Comparison of ENCODE assay signal across 26 cellular contexts in genomic region chr2:94776036-94776435, GRCh38.
"Had no signal": no experiment of that assay in that cellular context is flagged by ENCODE, and none has a peak within 500 bp of the region (broad histone marks: within the 10 kb centered on the region; RNA-seq: fewer than 3 reads in every experiment).

No MANE protein-coding gene starts in this region.

- H3K36me3 Mint-ChIP-seq: naive thymus-derived CD4-positive, alpha-beta T cell; natural killer cell; neural progenitor cell; stimulated activated effector memory CD8-positive, alpha-beta T cell treated with anti-CD3 and anti-CD28 coated beads, Interleukin-12 subunit alpha, Interleukin-12 subunit beta, amount 100 ng/mL, for 72 hours; stimulated activated naive B cell treated with anti-CD40 and anti-IgM and Interleukin-4, amounts not matched to agents 10 μg/mL and 1 μg/mL and 100 μg/mL, for 72 hours had no signal

- H3K4me3 ChIP-seq: neural progenitor cell, pancreas, prostate gland, right lobe of liver, sigmoid colon, stomach, thoracic aorta, thyroid gland, tibial nerve, upper lobe of left lung had no signal

- H3K27me3 Mint-ChIP-seq: stimulated activated naive CD8-positive, alpha-beta T cell treated with anti-CD3 and anti-CD28 coated beads, Interleukin-15, Interleukin-2, amounts not matched to agents 100 ng/mL and 50 ng/mL, for 24 hours had no signal

- H3K9me3 Mint-ChIP-seq: stimulated activated naive CD8-positive, alpha-beta T cell treated with anti-CD3 and anti-CD28 coated beads, Interleukin-15, Interleukin-2, amounts not matched to agents 100 ng/mL and 50 ng/mL, for 24 hours had no signal

- H3K9me3 ChIP-seq: pancreas, prostate gland, right lobe of liver, sigmoid colon, stomach, thoracic aorta, thyroid gland, tibial nerve, upper lobe of left lung had no signal

- H3K4me1 ChIP-seq: neural progenitor cell, pancreas, prostate gland, right lobe of liver, sigmoid colon, stomach, thyroid gland, tibial nerve, upper lobe of left lung had no signal

- ATAC-seq: naive thymus-derived CD4-positive, alpha-beta T cell; natural killer cell; pancreas; right cardiac atrium; right lobe of liver; stimulated activated effector memory CD8-positive, alpha-beta T cell treated with anti-CD3 and anti-CD28 coated beads, Interleukin-12 subunit alpha, Interleukin-12 subunit beta, amount 100 ng/mL, for 72 hours; stimulated activated naive B cell treated with anti-CD40 and anti-IgM and Interleukin-4, amounts not matched to agents 10 μg/mL and 1 μg/mL and 100 μg/mL, for 72 hours had no signal

- H3K4me3 Mint-ChIP-seq: naive thymus-derived CD4-positive, alpha-beta T cell; natural killer cell; nephron; neural progenitor cell; stimulated activated effector memory CD8-positive, alpha-beta T cell treated with anti-CD3 and anti-CD28 coated beads, Interleukin-12 subunit alpha, Interleukin-12 subunit beta, amount 100 ng/mL, for 72 hours; stimulated activated naive B cell treated with anti-CD40 and anti-IgM and Interleukin-4, amounts not matched to agents 10 μg/mL and 1 μg/mL and 100 μg/mL, for 72 hours; stimulated activated naive CD8-positive, alpha-beta T cell treated with anti-CD3 and anti-CD28 coated beads, Interleukin-15, Interleukin-2, amounts not matched to agents 100 ng/mL and 50 ng/mL, for 24 hours had no signal

- H3K27ac ChIP-seq: neural progenitor cell, pancreas, prostate gland, right lobe of liver, sigmoid colon, stomach, thoracic aorta, thyroid gland, tibial nerve, upper lobe of left lung had no signal

- H3K36me3 ChIP-seq: neural progenitor cell, pancreas, prostate gland, right lobe of liver, sigmoid colon, stomach, thoracic aorta, thyroid gland, tibial nerve, upper lobe of left lung had no signal

- H3K27ac Mint-ChIP-seq: naive thymus-derived CD4-positive, alpha-beta T cell; natural killer cell; nephron; neural progenitor cell; stimulated activated effector memory CD8-positive, alpha-beta T cell treated with anti-CD3 and anti-CD28 coated beads, Interleukin-12 subunit alpha, Interleukin-12 subunit beta, amount 100 ng/mL, for 72 hours; stimulated activated naive B cell treated with anti-CD40 and anti-IgM and Interleukin-4, amounts not matched to agents 10 μg/mL and 1 μg/mL and 100 μg/mL, for 72 hours; stimulated activated naive CD8-positive, alpha-beta T cell treated with anti-CD3 and anti-CD28 coated beads, Interleukin-15, Interleukin-2, amounts not matched to agents 100 ng/mL and 50 ng/mL, for 24 hours had no signal

- DNase-seq: naive thymus-derived CD4-positive, alpha-beta T cell; natural killer cell; occipital lobe; pancreas; retina; right cardiac atrium; right lobe of liver; sigmoid colon; small intestine; stimulated activated CD4-positive, alpha-beta T cell treated with anti-CD3 and anti-CD28 coated beads, Interleukin-15, amount 100 ng/mL, for 24 hours; stimulated activated CD4-positive, alpha-beta T cell treated with anti-CD3 and anti-CD28 coated beads, Interleukin-2, amount 100 ng/mL, for 24 hours; stimulated activated CD4-positive, alpha-beta T cell treated with anti-CD3 and anti-CD28 coated beads, Interleukin-2, amount 100 ng/mL, for 48 hours; stimulated activated CD4-positive, alpha-beta T cell treated with anti-CD3 and anti-CD28 coated beads, Interleukin-4, amount 100 ng/mL, for 24 hours; stimulated activated naive B cell treated with anti-CD40 and anti-IgM and Interleukin-4, amounts not matched to agents 10 μg/mL and 1 μg/mL and 100 μg/mL, for 72 hours; stimulated activated naive CD4-positive, alpha-beta T cell treated with Interleukin-2 at 50 U/mL for 16 hours; stomach; thyroid gland; trophoblast cell; upper lobe of left lung had no signal

- H3K4me1 Mint-ChIP-seq: naive thymus-derived CD4-positive, alpha-beta T cell; natural killer cell; nephron; neural progenitor cell; stimulated activated naive B cell treated with anti-CD40 and anti-IgM and Interleukin-4, amounts not matched to agents 10 μg/mL and 1 μg/mL and 100 μg/mL, for 72 hours had no signal

- H3K27me3 ChIP-seq: neural progenitor cell, pancreas, right lobe of liver, sigmoid colon, stomach, thyroid gland, tibial nerve, upper lobe of left lung had no signal
